11 cellular contexts compared by ENCODE assay signal in the genomic region with DNA sequence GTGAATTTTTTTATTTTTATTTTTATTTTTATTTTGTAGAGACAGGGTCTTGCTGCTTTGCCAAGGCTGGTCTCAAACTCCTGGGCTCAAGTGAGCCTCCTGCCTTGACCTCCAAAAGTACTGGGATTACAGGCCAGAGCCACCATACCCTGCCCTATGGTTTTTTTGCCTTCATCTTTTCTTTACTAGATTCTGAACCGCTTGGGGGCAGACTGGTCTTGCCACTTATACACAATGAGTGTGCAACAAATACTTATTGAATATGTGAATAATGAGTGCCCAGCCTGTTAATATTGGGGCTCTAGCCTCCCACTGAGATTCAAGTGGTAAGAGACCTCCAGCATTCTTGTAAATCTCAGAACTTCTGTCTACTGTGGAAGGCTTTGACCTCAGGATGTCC. TPM values are rescaled to one million over a fixed set of nuclear protein-coding genes. Genes with fewer than 3 reads are reported as not detected.
DNase-seq lines count a peak whose midpoint lies in the region; ATAC-seq, FAIRE-seq and TF ChIP-seq lines count a peak whose summit lies in the region.
"Had no signal": no experiment of that assay in that cellular context is flagged by ENCODE, and none has a peak within 500 bp of the region (broad histone marks: within the 10 kb centered on the region; RNA-seq: fewer than 3 reads in every experiment).

No MANE protein-coding gene starts in this region.

- H3K27ac Mint-ChIP-seq in activated CD4-positive, alpha-beta T cell treated with anti-CD3 and anti-CD28 coated beads, Interleukin-2, amount 10 ng/mL, durations not matched to agents 24 days and 14 days: peak overlapping the region; percentile 75
- H3K27ac Mint-ChIP-seq in effector memory CD8-positive, alpha-beta T cell: peak overlapping the region; percentile 98 to 99
- peak overlapping the region; percentile 93 for H3K27ac Mint-ChIP-seq in stimulated activated naive B cell treated with anti-CD40 and anti-IgM and Interleukin-4, amounts not matched to agents 10 μg/mL and 1 μg/mL and 100 μg/mL, for 72 hours

- 0 out of 2 replicates have a peak, but pooled peaks have one; percentile 4 for TF ChIP-seq CTCF in WERI-Rb-1 (IDR thresholded peaks at IDR 0.05; ENCODE audit: low read depth, low read length)

- no peak overlapping the region for H3K4me3 ChIP-seq in WERI-Rb-1 (ENCODE audit: low read depth, low read length)
- H3K4me3 ChIP-seq: SK-N-MC had no signal

- peaks cover 5% of the 10 kb centered on the region for H3K9me3 Mint-ChIP-seq in activated CD4-positive, alpha-beta T cell treated with anti-CD3 and anti-CD28 coated beads, Interleukin-2, amount 10 ng/mL, durations not matched to agents 24 days and 14 days
- H3K9me3 Mint-ChIP-seq in effector memory CD8-positive, alpha-beta T cell: no peaks in the 10 kb centered on the region
- peaks cover 0 to 3% of the 10 kb centered on the region in 2 donors for H3K9me3 Mint-ChIP-seq in stimulated activated naive B cell treated with anti-CD40 and anti-IgM and Interleukin-4, amounts not matched to agents 10 μg/mL and 1 μg/mL and 100 μg/mL, for 72 hours

- peak overlapping the region; percentile 94 for H3K4me3 Mint-ChIP-seq in activated CD4-positive, alpha-beta T cell treated with anti-CD3 and anti-CD28 coated beads, Interleukin-2, amount 10 ng/mL, durations not matched to agents 24 days and 14 days
- H3K4me3 Mint-ChIP-seq in effector memory CD8-positive, alpha-beta T cell: peak overlapping the region; percentile 96 to 98
- H3K4me3 Mint-ChIP-seq in stimulated activated naive B cell treated with anti-CD40 and anti-IgM and Interleukin-4, amounts not matched to agents 10 μg/mL and 1 μg/mL and 100 μg/mL, for 72 hours: peak overlapping the region; percentile 67 to 87

- FAIRE-seq in HTR-8/SVneo (lab: Jason Lieb, UNC): no peak
- FAIRE-seq: A204.1 had no signal

- no peaks in the 10 kb centered on the region for H3K9me3 ChIP-seq in WERI-Rb-1 (ENCODE audit: severe bottlenecking)

- no peak for ATAC-seq in effector memory CD8-positive, alpha-beta T cell (replicated peaks)
- ATAC-seq in stimulated activated naive B cell treated with anti-CD40 and anti-IgM and Interleukin-4, amounts not matched to agents 10 μg/mL and 1 μg/mL and 100 μg/mL, for 72 hours (replicated peaks): no peak
- no peak for ATAC-seq in HG03097 (IDR thresholded peaks at IDR 0.05; ENCODE audit: low FRiP score, unreplicated experiment)

- intact Hi-C loops in activated CD4-positive, alpha-beta T cell treated with anti-CD3 and anti-CD28 coated beads, Interleukin-2, amount 10 ng/mL, durations not matched to agents 24 days and 14 days (cut with micrococcal nuclease): loop anchor here (5.0 to 10.0 kb wide), 5 partner anchors 124 to 444 kb away; a partner anchor contains a TSS

- H3K27me3 ChIP-seq in WERI-Rb-1 (ENCODE audit: insufficient read depth, low read depth, severe bottlenecking): no peaks in the 10 kb centered on the region

- peaks cover 61% of the 10 kb centered on the region for H3K36me3 Mint-ChIP-seq in activated CD4-positive, alpha-beta T cell treated with anti-CD3 and anti-CD28 coated beads, Interleukin-2, amount 10 ng/mL, durations not matched to agents 24 days and 14 days (ENCODE audit: low read depth)
- peaks cover 43% of the 10 kb centered on the region for H3K36me3 Mint-ChIP-seq in effector memory CD8-positive, alpha-beta T cell (ENCODE audit: insufficient read depth)
- H3K36me3 Mint-ChIP-seq in stimulated activated naive B cell treated with anti-CD40 and anti-IgM and Interleukin-4, amounts not matched to agents 10 μg/mL and 1 μg/mL and 100 μg/mL, for 72 hours: peaks cover 61 to 67% of the 10 kb centered on the region in 2 donors

- DNase-seq in activated CD4-positive, alpha-beta T cell treated with anti-CD3 and anti-CD28 coated beads, Interleukin-2, amount 10 ng/mL, durations not matched to agents 24 days and 14 days: no peak
- DNase-seq in activated CD4-positive, alpha-beta T cell treated with anti-CD3 and anti-CD28 coated beads, Interleukin-2, amount 50 U/mL, for 1 hour: no peak
- DNase-seq in WERI-Rb-1: no peak
- DNase-seq in effector memory CD8-positive, alpha-beta T cell: no peak
- no peak for DNase-seq in stimulated activated naive B cell treated with anti-CD40 and anti-IgM and Interleukin-4, amounts not matched to agents 10 μg/mL and 1 μg/mL and 100 μg/mL, for 72 hours
- DNase-seq in HTR-8/SVneo (ENCODE audit: insufficient read length, low spot score): no peak
- no peak for DNase-seq in occipital lobe (lab: John Stamatoyannopoulos, UW)

- no peaks in the 10 kb centered on the region for H3K27me3 Mint-ChIP-seq in activated CD4-positive, alpha-beta T cell treated with anti-CD3 and anti-CD28 coated beads, Interleukin-2, amount 10 ng/mL, durations not matched to agents 24 days and 14 days
- no peaks in the 10 kb centered on the region for H3K27me3 Mint-ChIP-seq in effector memory CD8-positive, alpha-beta T cell
- H3K27me3 Mint-ChIP-seq in stimulated activated naive B cell treated with anti-CD40 and anti-IgM and Interleukin-4, amounts not matched to agents 10 μg/mL and 1 μg/mL and 100 μg/mL, for 72 hours: no peaks in the 10 kb centered on the region

- H3K36me3 ChIP-seq in WERI-Rb-1: peaks cover 8% of the 10 kb centered on the region

- H3K27ac ChIP-seq in WERI-Rb-1: no peak overlapping the region
- H3K27ac ChIP-seq: KMS-11, SK-N-MC had no signal

- peaks cover 67% of the 10 kb centered on the region for H3K4me1 Mint-ChIP-seq in activated CD4-positive, alpha-beta T cell treated with anti-CD3 and anti-CD28 coated beads, Interleukin-2, amount 10 ng/mL, durations not matched to agents 24 days and 14 days
- peaks cover 69 to 73% of the 10 kb centered on the region in 2 donors for H3K4me1 Mint-ChIP-seq in effector memory CD8-positive, alpha-beta T cell (ENCODE audit: low read depth in 2 of 2)
- H3K4me1 Mint-ChIP-seq in stimulated activated naive B cell treated with anti-CD40 and anti-IgM and Interleukin-4, amounts not matched to agents 10 μg/mL and 1 μg/mL and 100 μg/mL, for 72 hours: peaks cover 62 to 78% of the 10 kb centered on the region in 2 donors

RNA-seq across cellular contexts. Expression of a gene that starts 3.9 kb away (rescaled TPM):
- total RNA-seq in activated CD4-positive, alpha-beta T cell treated with anti-CD3 and anti-CD28 coated beads, Interleukin-2, amount 10 ng/mL, durations not matched to agents 24 days and 14 days: 85.8 and 86.2 TPM in 2 replicates
- 86.1 TPM for total RNA-seq in occipital lobe
